Comparison of ENCODE assay signal across 24 cellular contexts in genomic region chr9:4581031-4581760, GRCh38.
"Had no signal": no experiment of that assay in that cellular context is flagged by ENCODE, and none has a peak within 500 bp of the region (broad histone marks: within the 10 kb centered on the region; RNA-seq: fewer than 3 reads in every experiment).

No MANE protein-coding gene starts in this region.

- H3K27me3 ChIP-seq: brain microvascular endothelial cell, foreskin keratinocyte, tibial artery had no signal

- H3K4me1 Mint-ChIP-seq: activated CD4-positive, alpha-beta T cell treated with anti-CD3 and anti-CD28 coated beads, Interleukin-2, amount 10 ng/mL, durations not matched to agents 24 days and 14 days; activated CD8-positive, alpha-beta memory T cell treated with anti-CD3 and anti-CD28 coated beads, Interleukin-2, amount 10 ng/mL, durations not matched to agents 7 days and 5 days; activated naive CD4-positive, alpha-beta T cell treated with anti-CD3 and anti-CD28 coated beads, Interleukin-2, amount 10 ng/mL, durations not matched to agents 7 days and 5 days; activated naive CD8-positive, alpha-beta T cell treated with anti-CD3 and anti-CD28 coated beads, Interleukin-2, amount 50 U/mL, for 24 hours; immature natural killer cell; nephron progenitor cell had no signal

- H3K9me3 ChIP-seq: tibial artery had no signal

- H3K4me1 ChIP-seq: foreskin keratinocyte, parathyroid adenoma had no signal

- H3K4me3 ChIP-seq: tibial artery had no signal

- H3K27ac ChIP-seq: brain microvascular endothelial cell, foreskin keratinocyte, parathyroid adenoma, tibial artery, VCaP had no signal

- H3K9me3 Mint-ChIP-seq: activated CD4-positive, alpha-beta T cell treated with anti-CD3 and anti-CD28 coated beads, Interleukin-2, amount 10 ng/mL, durations not matched to agents 24 days and 14 days; activated CD8-positive, alpha-beta T cell treated with anti-CD3 and anti-CD28 coated beads for 36 hours; activated naive CD4-positive, alpha-beta T cell treated with anti-CD3 and anti-CD28 coated beads, Interleukin-2, amount 10 ng/mL, durations not matched to agents 7 days and 5 days; activated naive CD8-positive, alpha-beta T cell treated with anti-CD3 and anti-CD28 coated beads, Interleukin-2, amount 50 U/mL, for 24 hours; nephron progenitor cell; stimulated activated naive CD8-positive, alpha-beta T cell treated with anti-CD3 and anti-CD28 coated beads, Interleukin-15, Interleukin-2, amounts not matched to agents 100 ng/mL and 50 ng/mL, for 24 hours; T-cell; T-helper 2 cell treated with Interferon-gamma antibody and Interleukin-4, amounts not matched to agents 5 μg/mL and 100 μg/mL, for 36 hours had no signal

- H3K4me3 Mint-ChIP-seq: activated CD4-positive, alpha-beta T cell treated with anti-CD3 and anti-CD28 coated beads, Interleukin-2, amount 10 ng/mL, durations not matched to agents 24 days and 14 days; activated CD8-positive, alpha-beta memory T cell treated with anti-CD3 and anti-CD28 coated beads, Interleukin-2, amount 10 ng/mL, durations not matched to agents 7 days and 5 days; activated CD8-positive, alpha-beta T cell treated with anti-CD3 and anti-CD28 coated beads for 36 hours; activated naive CD4-positive, alpha-beta T cell treated with anti-CD3 and anti-CD28 coated beads, Interleukin-2, amount 10 ng/mL, durations not matched to agents 7 days and 5 days; activated naive CD8-positive, alpha-beta T cell treated with anti-CD3 and anti-CD28 coated beads, Interleukin-2, amount 50 U/mL, for 24 hours; immature natural killer cell; nephron progenitor cell; stimulated activated naive CD8-positive, alpha-beta T cell treated with anti-CD3 and anti-CD28 coated beads, Interleukin-15, Interleukin-2, amounts not matched to agents 100 ng/mL and 50 ng/mL, for 24 hours; T-cell; T-helper 2 cell treated with Interferon-gamma antibody and Interleukin-4, amounts not matched to agents 5 μg/mL and 100 μg/mL, for 36 hours had no signal

- H3K9ac ChIP-seq: parathyroid adenoma had no signal

- DNase-seq: activated CD4-positive, alpha-beta T cell treated with anti-CD3 and anti-CD28 coated beads, Interleukin-2, amount 10 ng/mL, durations not matched to agents 24 days and 14 days; activated CD8-positive, alpha-beta memory T cell treated with anti-CD3 and anti-CD28 coated beads, Interleukin-2, amount 10 ng/mL, durations not matched to agents 7 days and 5 days; activated CD8-positive, alpha-beta T cell treated with anti-CD3 and anti-CD28 coated beads for 36 hours; activated effector memory CD4-positive, alpha-beta T cell treated with anti-CD3 and anti-CD28 coated beads, Interleukin-2, amount 50 U/mL, for 16 hours; activated naive CD4-positive, alpha-beta T cell treated with anti-CD3 and anti-CD28 coated beads, Interleukin-2, amount 10 ng/mL, durations not matched to agents 7 days and 5 days; activated naive CD8-positive, alpha-beta T cell treated with anti-CD3 and anti-CD28 coated beads, Interleukin-2, amount 50 U/mL, for 24 hours; activated T-cell treated with anti-CD3 and anti-CD28 coated beads for 4 hours; brain microvascular endothelial cell; central memory CD4-positive, alpha-beta T cell; effector memory CD4-positive, alpha-beta T cell; immature natural killer cell; kidney glomerular epithelial cell; left ventricle myocardium superior; nephron progenitor cell; stimulated activated CD4-positive, alpha-beta T cell treated with anti-CD3 and anti-CD28 coated beads, Interleukin-12 subunit alpha, Interleukin-12 subunit beta, amount 100 ng/mL, for 4 hours; stimulated activated CD4-positive, alpha-beta T cell treated with anti-CD3 and anti-CD28 coated beads, Interleukin-4, amount 100 ng/mL, for 4 hours; T-cell; tibial artery had no signal

- ATAC-seq: activated CD4-positive, CD25-positive, alpha-beta regulatory T cell treated with anti-CD3 and anti-CD28 coated beads, Interleukin-2, amount 50 U/mL, for 24 hours; activated CD8-positive, alpha-beta memory T cell treated with anti-CD3 and anti-CD28 coated beads, Interleukin-2, amount 10 ng/mL, durations not matched to agents 7 days and 5 days; activated CD8-positive, alpha-beta T cell treated with anti-CD3 and anti-CD28 coated beads for 36 hours; activated naive CD8-positive, alpha-beta T cell treated with anti-CD3 and anti-CD28 coated beads, Interleukin-2, amount 50 U/mL, for 24 hours; foreskin keratinocyte; left ventricle myocardium superior; T-cell had no signal

- H3K27me3 Mint-ChIP-seq: activated CD4-positive, alpha-beta T cell treated with anti-CD3 and anti-CD28 coated beads, Interleukin-2, amount 10 ng/mL, durations not matched to agents 24 days and 14 days; activated CD8-positive, alpha-beta memory T cell treated with anti-CD3 and anti-CD28 coated beads, Interleukin-2, amount 10 ng/mL, durations not matched to agents 7 days and 5 days; activated CD8-positive, alpha-beta T cell treated with anti-CD3 and anti-CD28 coated beads for 36 hours; activated naive CD8-positive, alpha-beta T cell treated with anti-CD3 and anti-CD28 coated beads, Interleukin-2, amount 50 U/mL, for 24 hours; stimulated activated naive CD8-positive, alpha-beta T cell treated with anti-CD3 and anti-CD28 coated beads, Interleukin-15, Interleukin-2, amounts not matched to agents 100 ng/mL and 50 ng/mL, for 24 hours; T-cell had no signal

- H3K36me3 Mint-ChIP-seq: activated CD8-positive, alpha-beta memory T cell treated with anti-CD3 and anti-CD28 coated beads, Interleukin-2, amount 10 ng/mL, durations not matched to agents 7 days and 5 days; activated naive CD4-positive, alpha-beta T cell treated with anti-CD3 and anti-CD28 coated beads, Interleukin-2, amount 10 ng/mL, durations not matched to agents 7 days and 5 days had no signal

- H3K27ac Mint-ChIP-seq: activated CD4-positive, alpha-beta T cell treated with anti-CD3 and anti-CD28 coated beads, Interleukin-2, amount 10 ng/mL, durations not matched to agents 24 days and 14 days; activated CD8-positive, alpha-beta memory T cell treated with anti-CD3 and anti-CD28 coated beads, Interleukin-2, amount 10 ng/mL, durations not matched to agents 7 days and 5 days; activated CD8-positive, alpha-beta T cell treated with anti-CD3 and anti-CD28 coated beads for 36 hours; activated naive CD4-positive, alpha-beta T cell treated with anti-CD3 and anti-CD28 coated beads, Interleukin-2, amount 10 ng/mL, durations not matched to agents 7 days and 5 days; activated naive CD8-positive, alpha-beta T cell treated with anti-CD3 and anti-CD28 coated beads, Interleukin-2, amount 50 U/mL, for 24 hours; immature natural killer cell; nephron progenitor cell; stimulated activated naive CD8-positive, alpha-beta T cell treated with anti-CD3 and anti-CD28 coated beads, Interleukin-15, Interleukin-2, amounts not matched to agents 100 ng/mL and 50 ng/mL, for 24 hours; T-cell; T-helper 2 cell treated with Interferon-gamma antibody and Interleukin-4, amounts not matched to agents 5 μg/mL and 100 μg/mL, for 36 hours had no signal

- H2AFZ ChIP-seq: parathyroid adenoma had no signal

- H3K79me2 ChIP-seq: parathyroid adenoma had no signal
